ENCODE assay signal across 27 cellular contexts in genomic region chr6:35178012-35178411, GRCh38. TPM values are rescaled to one million over a fixed set of nuclear protein-coding genes. Genes with fewer than 3 reads are reported as not detected.
A peak's percentile ranks its signal among the peaks of the same experiment; 100 is the strongest.
DNase-seq lines count a peak whose midpoint lies in the region; ATAC-seq and TF ChIP-seq lines count a peak whose summit lies in the region.
"Had no signal": no experiment of that assay in that cellular context is flagged by ENCODE, and none has a peak within 500 bp of the region (broad histone marks: within the 10 kb centered on the region; RNA-seq: fewer than 3 reads in every experiment).

No MANE protein-coding gene starts in this region.

- no peak overlapping the region for H2AK5ac ChIP-seq in H9 (ENCODE audit: insufficient read length, low read length)

- peak overlapping the region; percentile 7; the same call in 1 of the 2 replicates for H3K4me2 ChIP-seq in SK-N-SH
- no peak overlapping the region for H3K4me2 ChIP-seq in neural cell (ENCODE audit: low read length)
- no peak overlapping the region for H3K4me2 ChIP-seq in H9 (ENCODE audit: insufficient read depth, insufficient read length, low read length)
- H3K4me2 ChIP-seq: BLaER1, GM23338 had no signal

- no peak for TF ChIP-seq RAD21 in SK-N-SH (IDR thresholded peaks at IDR 0.05; ENCODE audit: low read length)
- TF ChIP-seq RAD21 in neural cell (conservative IDR thresholded peaks at IDR 0.05): no peak

- H3K23ac ChIP-seq in H9 (ENCODE audit: insufficient read length, low read depth, low read length): no peak overlapping the region

- H3K9me2 ChIP-seq in SK-N-SH: no peaks in the 10 kb centered on the region
- H3K9me2 ChIP-seq in neural cell (ENCODE audit: insufficient read depth, low read length): no peaks in the 10 kb centered on the region

- H3K23me2 ChIP-seq in H9 (ENCODE audit: insufficient read length, low read depth, low read length, poor library complexity, severe bottlenecking): no peaks in the 10 kb centered on the region

- H3K79me1 ChIP-seq in H9 (ENCODE audit: insufficient read depth, low read depth, low read length, poor library complexity, severe bottlenecking): no peaks in the 10 kb centered on the region

- peaks cover 11% of the 10 kb centered on the region for H3K27me3 Mint-ChIP-seq in H9 (ENCODE audit: low read depth)

- no peak overlapping the region for H2BK12ac ChIP-seq in H9 (ENCODE audit: insufficient read length, low read depth, low read length)

- no peak overlapping the region for H2AFZ ChIP-seq in SK-N-SH (ENCODE audit: low read depth)
- H2AFZ ChIP-seq in neural cell (ENCODE audit: low read depth, low read length): no peak overlapping the region
- no peak overlapping the region for H2AFZ ChIP-seq in H9 (ENCODE audit: low read length)
- H2AFZ ChIP-seq: GM23338 had no signal

- no peak overlapping the region for H2BK15ac ChIP-seq in H9 (ENCODE audit: low read depth, low read length)

- H4K91ac ChIP-seq in H9 (ENCODE audit: insufficient read length, low read depth, low read length): no peak overlapping the region

- TF ChIP-seq EP300 in SK-N-SH (IDR thresholded peaks at IDR 0.05; ENCODE audit: borderline replicate concordance in 1 of 2, low read depth in 1 of 2, low read length in 1 of 2) (no peak), neural cell (conservative IDR thresholded peaks at IDR 0.05; ENCODE audit: poor library complexity, severe bottlenecking) (no peak)

- H3F3A ChIP-seq in SK-N-SH (replicated peaks; ENCODE audit: insufficient read depth) (peaks cover 25% of the 10 kb centered on the region), neural cell (ENCODE audit: insufficient read depth, low read length, poor library complexity, severe bottlenecking) (no peaks in the 10 kb centered on the region)

- no peaks in the 10 kb centered on the region for H3K79me2 ChIP-seq in SK-N-SH (ENCODE audit: insufficient read depth)
- H3K79me2 ChIP-seq in neural cell (replicated peaks; ENCODE audit: insufficient read depth, low read length): no peaks in the 10 kb centered on the region
- H3K79me2 ChIP-seq in H9 (ENCODE audit: insufficient read depth, low read length): no peaks in the 10 kb centered on the region

- H3K56ac ChIP-seq in H9 (ENCODE audit: insufficient read length, low read depth, low read length): no peak overlapping the region

- no peak overlapping the region for H3K4ac ChIP-seq in H9 (ENCODE audit: low read depth, low read length)

- 0 out of 2 replicates have a peak overlapping the region, but pooled peaks have one; percentile 6 for H3K9ac ChIP-seq in SK-N-SH
- H3K9ac ChIP-seq in neural cell (ENCODE audit: low read length): no peak overlapping the region
- H3K9ac ChIP-seq in H9 (ENCODE audit: extremely low read depth, insufficient read length, low read length): no peak overlapping the region
- H3K9ac ChIP-seq: BLaER1 had no signal

- H3K9me3 Mint-ChIP-seq in H9: no peaks in the 10 kb centered on the region
- H3K9me3 Mint-ChIP-seq: GM23338 had no signal

- H2BK5ac ChIP-seq in H9 (ENCODE audit: insufficient read length, low read length): no peak overlapping the region

- no peak overlapping the region for H3T11ph ChIP-seq in H9 (ENCODE audit: low read length)

- peak overlapping the region in 1 of 2 experiments; percentile 54; a peak in 2 of 4 replicates for H3K27ac ChIP-seq in SK-N-SH (ENCODE audit: low read depth in 2 of 2, low read length in 1 of 2)
- peak overlapping the region; percentile 27 for H3K27ac ChIP-seq in neural cell (ENCODE audit: low read length)
- H3K27ac ChIP-seq in ascending aorta: peak overlapping the region in 1 of 2 donors; percentile 94
- no peak overlapping the region for H3K27ac ChIP-seq in H9 (ENCODE audit: insufficient read length, low read depth, low read length)
- H3K27ac ChIP-seq: 22Rv1, BLaER1, Peyer's patch had no signal

- no peak overlapping the region for H3K4me3 Mint-ChIP-seq in H9
- H3K4me3 Mint-ChIP-seq: CD4-positive, alpha-beta memory T cell; GM23338 had no signal

- H3K4me1 ChIP-seq in SK-N-SH (ENCODE audit: control insufficient read depth in 1 of 2, insufficient read depth in 2 of 2, low read depth in 1 of 2, low read length in 1 of 2): peaks cover 0 to 22% of the 10 kb centered on the region in 2 experiments; a peak in 3 of 4 replicates
- peaks cover 12 to 42% of the 10 kb centered on the region in 2 donors for H3K4me1 ChIP-seq in ascending aorta
- H3K4me1 ChIP-seq in H9 (ENCODE audit: insufficient read depth, low read length): no peaks in the 10 kb centered on the region; the same call in 1 of the 2 replicates
- H3K4me1 ChIP-seq: Caco-2 had no signal

- H2BK120ac ChIP-seq in H9 (ENCODE audit: low read depth, low read length, poor library complexity, severe bottlenecking): no peak overlapping the region

- H3K36me3 ChIP-seq in SK-N-SH (replicated peaks in 1 of 2; ENCODE audit: control insufficient read depth in 1 of 2, insufficient read depth in 2 of 2, low read length in 1 of 2) (no peaks in the 10 kb centered on the region), neural cell (ENCODE audit: insufficient read depth, low read length) (no peaks in the 10 kb centered on the region), ascending aorta (no peaks in the 10 kb centered on the region)
- H3K36me3 ChIP-seq: BLaER1, MG63, Peyer's patch had no signal

- H4K5ac ChIP-seq in H9 (ENCODE audit: insufficient read length, low read depth, low read length): no peak overlapping the region

- POLR2A ChIA-PET in SK-N-SH (lab: Yijun Ruan, JAX): no interaction called here

- DNase-seq in SK-N-SH: no peak
- peak; percentile 8 for DNase-seq in kidney tubule cell (ENCODE audit: low spot score)
- DNase-seq in DMS114 treated with DMSO at 0.1 percent for 48 hours (lab: John Stamatoyannopoulos, UW; ENCODE audit: unreplicated experiment): no peak
- DNase-seq in ascending aorta (ENCODE audit: low spot score in 2 of 2): no peak
- DNase-seq in H9: no peak
- DNase-seq: ACHN; Caco-2; CD4-positive, alpha-beta memory T cell; DMS 273 treated with DMSO at 0.1 percent for 48 hours; DND-41; HCEC 1CT; Karpas-422; MG63; NCI-H1048; NCI-H1417 treated with DMSO at 0.1 percent for 48 hours; NCI-H187; NCI-H774; NK-92 treated with Interleukin-12 subunit alpha and Interleukin-12 subunit beta, amount 100 ng/mL, for 24 hours; Peyer's patch had no signal

- intact Hi-C loops in ascending aorta (cut with DNase I): no loop called here

- no peak overlapping the region for H2BK20ac ChIP-seq in H9 (ENCODE audit: low read depth, low read length, poor library complexity, severe bottlenecking)

- no peaks in the 10 kb centered on the region for H3K36me3 Mint-ChIP-seq in H9 (ENCODE audit: insufficient read depth in 1 of 3, low read depth in 3 of 3)
- H3K36me3 Mint-ChIP-seq: CD4-positive, alpha-beta memory T cell had no signal

- H4K20me1 ChIP-seq in SK-N-SH (ENCODE audit: insufficient read depth) (no peaks in the 10 kb centered on the region), neural cell (ENCODE audit: insufficient read depth) (no peaks in the 10 kb centered on the region), H9 (ENCODE audit: control insufficient read depth, insufficient read depth, insufficient read length) (no peaks in the 10 kb centered on the region)
- H4K20me1 ChIP-seq: BLaER1 had no signal

- H3K27me3 ChIP-seq in SK-N-SH (ENCODE audit: insufficient read depth) (no peaks in the 10 kb centered on the region), neural cell (ENCODE audit: insufficient read depth, low read depth, low read length) (no peaks in the 10 kb centered on the region), ascending aorta (no peaks in the 10 kb centered on the region), H9 (ENCODE audit: insufficient read depth, low read length) (no peaks in the 10 kb centered on the region)
- H3K27me3 ChIP-seq: BLaER1, MG63, Peyer's patch had no signal

- peaks cover 13 to 20% of the 10 kb centered on the region in 2 experiments; a peak in 3 of 4 replicates for H3K4me1 Mint-ChIP-seq in H9

- H3K9me3 ChIP-seq in SK-N-SH (no peaks in the 10 kb centered on the region), neural cell (ENCODE audit: low read length) (no peaks in the 10 kb centered on the region), ascending aorta (no peaks in the 10 kb centered on the region), H9 (ENCODE audit: control insufficient read depth, low read depth, low read length) (no peaks in the 10 kb centered on the region)
- H3K9me3 ChIP-seq: BLaER1, Caco-2, MG63, Peyer's patch had no signal

- TF ChIP-seq CTCF in SK-N-SH (IDR thresholded peaks at IDR 0.05): no peak
- TF ChIP-seq CTCF in neural cell (IDR thresholded peaks at IDR 0.05; ENCODE audit: poor library complexity, severe bottlenecking): no peak
- TF ChIP-seq CTCF in ascending aorta (IDR thresholded peaks at IDR 0.05): no peak
- TF ChIP-seq CTCF in H9 (conservative IDR thresholded peaks at IDR 0.05): no peak

- CTCF ChIA-PET in SK-N-SH (lab: Yijun Ruan, JAX): no interaction called here

- H3K18ac ChIP-seq in H9 (ENCODE audit: insufficient read length, low read depth, low read length): no peak overlapping the region

- ATAC-seq in SK-N-SH treated with all-trans-retinoic acid at 6 μM for 48 hours (no peak), HG03342 (IDR thresholded peaks at IDR 0.05; ENCODE audit: unreplicated experiment) (no peak)
- ATAC-seq: GM23338 had no signal

- no peak overlapping the region for H3K27ac Mint-ChIP-seq in H9
- H3K27ac Mint-ChIP-seq: GM23338 had no signal

- no peak overlapping the region for H4K8ac ChIP-seq in H9 (replicated peaks; ENCODE audit: insufficient read length, low read depth, low read length)

- WGBS in SK-N-SH (ENCODE audit: low lambda C conversion rate): 71% methylated on average over 2 of the region's 2 CpGs
- WGBS in H9 (ENCODE audit: extremely low coverage, insufficient read length, low lambda C conversion rate): no CpG with 5 or more reads among the region's 2 CpGs

- no peak overlapping the region for H3K4me3 ChIP-seq in SK-N-SH (ENCODE audit: low read depth in 2 of 2, low read length in 1 of 2)
- H3K4me3 ChIP-seq in neural cell (ENCODE audit: low read length): no peak overlapping the region
- no peak overlapping the region for H3K4me3 ChIP-seq in ascending aorta
- H3K4me3 ChIP-seq: BLaER1, GM23338, MG63, Peyer's patch had no signal

- no peak overlapping the region for H3K14ac ChIP-seq in H9 (ENCODE audit: insufficient read depth, low read length)

TF ChIP-seq in SK-N-SH treated with all-trans-retinoic acid at 6 μM for 48 hours, 23 proteins besides CTCF, POLR2A, EP300 and RAD21 (continues in another document):
- TF ChIP-seq BACH2 (CRISPR knock-in tag; IDR thresholded peaks at IDR 0.05; ENCODE audit: borderline replicate concordance): no peak

RNA-seq across cellular contexts. Expression of gene SCUBE3, which starts 35.7 kb away (rescaled TPM):
- 1.8 and 2.0 TPM in 2 replicates for polyA plus RNA-seq in SK-N-SH (2012; rRNA removed)
- 1.2 and 1.8 TPM in 2 replicates for polyA plus RNA-seq in SK-N-SH (2012; cell fraction: cytosol; rRNA removed)
- 2.7 and 4.3 TPM in 2 replicates for polyA plus RNA-seq in SK-N-SH (2012; cell fraction: nucleus; rRNA removed)
- 7.3 and 9.1 TPM in 2 replicates for polyA plus RNA-seq in neural cell
- 9.7 and 12.4 TPM in 2 replicates for polyA minus RNA-seq in neural cell
- 29.5 TPM for total RNA-seq in ascending aorta
- 2.2 and 2.7 TPM in 2 replicates for total RNA-seq in H9 (2021)
- total RNA-seq: CD4-positive, alpha-beta memory T cell; Peyer's patch had no signal

RNA-seq across cellular contexts. Expression of gene TCP11, which starts 36.9 kb away (rescaled TPM):
- polyA plus RNA-seq in SK-N-SH (2012; rRNA removed) (0.05 and 0.16 TPM in 2 replicates), neural cell (0.92 TPM in 1 of 2 replicates, not detected in the other)
- polyA plus RNA-seq in SK-N-SH (2012; cell fraction: cytosol; rRNA removed): 0.04 and 0.13 TPM in 2 replicates
- 0.08 and 0.18 TPM in 2 replicates for polyA plus RNA-seq in SK-N-SH (2012; cell fraction: nucleus; rRNA removed)
- polyA minus RNA-seq in neural cell: 0.49 TPM in 1 of 2 replicates, not detected in the other
- total RNA-seq in ascending aorta (0.43 TPM), H9 (2021) (not detected in 2 replicates)
- total RNA-seq: Caco-2; CD4-positive, alpha-beta memory T cell; G401; GM23338; NCI-H460; Peyer's patch had no signal
- polyA plus RNA-seq: CD4-positive, alpha-beta memory T cell; GM23338 had no signal
